Comparison of ENCODE assay signal across 10 cellular contexts in the genomic region with DNA sequence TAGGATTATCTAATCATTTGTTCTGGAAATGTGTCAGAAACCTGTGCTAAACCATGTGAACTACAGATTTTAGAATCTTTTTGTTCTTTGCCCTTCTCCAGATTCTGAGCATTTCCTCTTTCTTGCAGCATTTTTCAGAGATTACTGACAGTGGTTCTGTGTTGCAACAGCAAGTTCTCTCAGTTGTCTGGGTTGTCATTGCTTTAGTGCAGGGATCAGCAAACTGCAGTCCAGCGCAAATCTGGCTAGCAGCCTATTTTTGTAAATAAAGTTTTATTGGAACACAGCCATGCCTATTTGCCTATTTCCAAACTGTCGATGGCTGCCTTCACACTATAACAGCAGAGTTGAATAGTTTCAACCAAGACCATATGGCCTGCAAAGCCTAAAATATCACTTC.
DNase-seq lines count a peak whose midpoint lies in the region; ATAC-seq, FAIRE-seq and TF ChIP-seq lines count a peak whose summit lies in the region.
"Had no signal": no experiment of that assay in that cellular context is flagged by ENCODE, and none has a peak within 500 bp of the region (broad histone marks: within the 10 kb centered on the region; RNA-seq: fewer than 3 reads in every experiment).

No MANE protein-coding gene starts in this region.

- intact Hi-C loops in spleen (cut with DNase I; ENCODE audit: low total_unique reads) (no loop called here), esophagus squamous epithelium (cut with DNase I) (no loop called here)

- H3K27ac ChIP-seq in epithelial cell of prostate (peak overlapping the region; percentile 14), spleen (peak overlapping the region in 7 of 8 donors; percentile 25 to 80 (median 71)), esophagus squamous epithelium (peak overlapping the region in 1 of 4 donors; percentile 36)
- H3K27ac ChIP-seq: gastrocnemius medialis had no signal

- H3K27me3 ChIP-seq in spleen (replicated peaks in 1 of 7), result no peaks in the 10 kb centered on the region
- H3K27me3 ChIP-seq in esophagus squamous epithelium, result peaks cover 0 to 4% (median 0%) of the 10 kb centered on the region in 4 donors
- H3K27me3 ChIP-seq: gastrocnemius medialis, transverse colon had no signal

- H3K36me3 ChIP-seq in spleen, result no peaks in the 10 kb centered on the region
- H3K36me3 ChIP-seq in esophagus squamous epithelium, result no peaks in the 10 kb centered on the region
- H3K36me3 ChIP-seq: gastrocnemius medialis, transverse colon had no signal

- peaks cover 11% of the 10 kb centered on the region for H3K36me3 Mint-ChIP-seq in activated CD8-positive, alpha-beta memory T cell treated with anti-CD3 and anti-CD28 coated beads, Interleukin-2, amount 10 ng/mL, durations not matched to agents 7 days and 5 days

- 41 to 78% (median 66%) methylated on average over 2 of the region's 2 CpGs for WGBS in spleen, 5 donors
- WGBS in esophagus squamous epithelium, 2 donors, result 38 to 61% methylated on average over 2 of the region's 2 CpGs

- H3K9me3 Mint-ChIP-seq in activated CD8-positive, alpha-beta memory T cell treated with anti-CD3 and anti-CD28 coated beads, Interleukin-2, amount 10 ng/mL, durations not matched to agents 7 days and 5 days (ENCODE audit: low read depth), result no peaks in the 10 kb centered on the region

- peaks cover 66% of the 10 kb centered on the region for H3K4me1 Mint-ChIP-seq in activated CD8-positive, alpha-beta memory T cell treated with anti-CD3 and anti-CD28 coated beads, Interleukin-2, amount 10 ng/mL, durations not matched to agents 7 days and 5 days

- H3K27me3 Mint-ChIP-seq in activated CD8-positive, alpha-beta memory T cell treated with anti-CD3 and anti-CD28 coated beads, Interleukin-2, amount 10 ng/mL, durations not matched to agents 7 days and 5 days, result no peaks in the 10 kb centered on the region

- H3K4me3 Mint-ChIP-seq in activated CD8-positive, alpha-beta memory T cell treated with anti-CD3 and anti-CD28 coated beads, Interleukin-2, amount 10 ng/mL, durations not matched to agents 7 days and 5 days, result no peak overlapping the region

- ATAC-seq in activated CD8-positive, alpha-beta memory T cell treated with anti-CD3 and anti-CD28 coated beads, Interleukin-2, amount 10 ng/mL, durations not matched to agents 7 days and 5 days, result no peak
- ATAC-seq in HG03280 (IDR thresholded peaks at IDR 0.05; ENCODE audit: unreplicated experiment), result no peak
- ATAC-seq: gastrocnemius medialis had no signal

- DNase-seq in activated CD8-positive, alpha-beta memory T cell treated with anti-CD3 and anti-CD28 coated beads, Interleukin-2, amount 10 ng/mL, durations not matched to agents 7 days and 5 days, result no peak
- DNase-seq in activated CD8-positive, alpha-beta memory T cell treated with anti-CD3 and anti-CD28 coated beads, Interleukin-2, amount 50 U/mL, for 48 hours, result no peak
- DNase-seq in SIG-M5 (lab: John Stamatoyannopoulos, UW) (peak; percentile 49), epithelial cell of prostate (ENCODE audit: low read depth, low spot score) (no peak), spleen (no peak), urothelium cell line (ENCODE audit: low spot score) (no peak), esophagus squamous epithelium (lab: John Stamatoyannopoulos, UW) (no peak)
- DNase-seq: gastrocnemius medialis, transverse colon had no signal

- CTCF ChIA-PET in activated CD8-positive, alpha-beta memory T cell treated with anti-CD3 and anti-CD28 coated beads, Interleukin-2, amount 10 ng/mL, durations not matched to agents 7 days and 5 days (lab: Charles Lee), result interaction anchor here (2.4 to 12.1 kb wide), 2 partner anchors 33 to 123 kb away, joined by 8 to 239 read pairs; partner anchors contain the start of gene LRRC8C

- no peak for FAIRE-seq in urothelium cell line (lab: Jason Lieb, UNC)

- peak overlapping the region; percentile 40 for H3K27ac Mint-ChIP-seq in activated CD8-positive, alpha-beta memory T cell treated with anti-CD3 and anti-CD28 coated beads, Interleukin-2, amount 10 ng/mL, durations not matched to agents 7 days and 5 days

- H3K9me3 ChIP-seq in spleen (no peaks in the 10 kb centered on the region), esophagus squamous epithelium (no peaks in the 10 kb centered on the region)
- H3K9me3 ChIP-seq: gastrocnemius medialis, transverse colon had no signal

- H3K4me3 ChIP-seq in spleen, result no peak overlapping the region
- no peak overlapping the region for H3K4me3 ChIP-seq in esophagus squamous epithelium
- H3K4me3 ChIP-seq: gastrocnemius medialis, transverse colon had no signal

- H3K4me1 ChIP-seq in spleen, result peaks cover 15 to 62% (median 43%) of the 10 kb centered on the region in 6 donors
- peaks cover 0 to 20% (median 16%) of the 10 kb centered on the region in 3 donors for H3K4me1 ChIP-seq in esophagus squamous epithelium

- TF ChIP-seq POLR2A in spleen (IDR thresholded peaks at IDR 0.05), result no peak
- TF ChIP-seq POLR2A in esophagus squamous epithelium (IDR thresholded peaks at IDR 0.05), result no peak

- TF ChIP-seq CTCF in spleen (IDR thresholded peaks at IDR 0.05 in 8 of 11, conservative IDR thresholded peaks at IDR 0.05 in 3 of 11), result no peak
- no peak for TF ChIP-seq CTCF in esophagus squamous epithelium (IDR thresholded peaks at IDR 0.05)
